ENCODE assay signal across 11 cellular contexts in the genomic region with DNA sequence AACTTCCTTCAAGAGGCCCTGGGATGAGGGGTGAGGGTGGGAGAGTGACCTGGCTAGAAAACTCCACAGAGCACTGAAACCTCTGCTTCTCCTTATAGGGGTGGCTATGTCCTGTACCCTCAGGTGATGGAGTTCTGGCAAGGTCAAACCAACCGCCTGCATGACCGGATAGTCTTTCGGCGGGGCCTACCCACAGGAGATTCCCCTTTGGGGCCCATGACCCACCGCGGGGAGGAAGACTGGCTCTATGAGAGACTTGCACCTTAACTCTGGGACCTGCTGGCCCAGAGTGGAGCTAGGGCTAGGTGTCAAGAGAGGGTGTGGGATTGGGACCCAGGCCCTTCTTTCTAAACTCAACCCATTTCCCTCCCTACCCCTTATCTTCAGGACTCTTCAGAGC. TPM values are rescaled to one million over a fixed set of nuclear protein-coding genes. Genes with fewer than 3 reads are reported as not detected.
A peak's percentile ranks its signal among the peaks of the same experiment; 100 is the strongest.
DNase-seq lines count a peak whose midpoint lies in the region; ATAC-seq, FAIRE-seq and TF ChIP-seq lines count a peak whose summit lies in the region.
"Had no signal": no experiment of that assay in that cellular context is flagged by ENCODE, and none has a peak within 500 bp of the region (broad histone marks: within the 10 kb centered on the region; RNA-seq: fewer than 3 reads in every experiment).

No MANE protein-coding gene starts in this region.

- DNase-seq in endothelial cell of umbilical vein (ENCODE audit: low read depth, low spot score) (no peak), psoas muscle (no peak), left lobe of liver (ENCODE audit: low spot score) (no peak), NCI-H2107 (lab: John Stamatoyannopoulos, UW) (no peak)

- H3K27me3 ChIP-seq in BLaER1 treated with 17β-estradiol and CSF1 and Interleukin-3, amounts not matched to agents 10 nM and 100 nM = no peaks in the 10 kb centered on the region
- H3K27me3 ChIP-seq in OCI-LY3 (ENCODE audit: low read depth, low read length) = no peaks in the 10 kb centered on the region
- no peaks in the 10 kb centered on the region for H3K27me3 ChIP-seq in endothelial cell of umbilical vein (ENCODE audit: control insufficient read depth in 2 of 2, insufficient read depth in 2 of 2, low read length in 2 of 2)
- no peaks in the 10 kb centered on the region for H3K27me3 ChIP-seq in psoas muscle (ENCODE audit: insufficient read depth in 3 of 3, low read length in 2 of 3)

- TF ChIP-seq POLR2A in endothelial cell of umbilical vein (IDR thresholded peaks at IDR 0.05; ENCODE audit: low read depth, low read length) = no peak

- peaks cover 6 to 60% (median 25%) of the 10 kb centered on the region in 11 experiments; a peak in 17 of 22 replicates for H3K36me3 ChIP-seq in BLaER1 treated with 17β-estradiol and CSF1 and Interleukin-3, amounts not matched to agents 10 nM and 100 nM
- peaks cover 45% of the 10 kb centered on the region for H3K36me3 ChIP-seq in OCI-LY3 (replicated peaks; ENCODE audit: low read depth, low read length)
- peaks cover 0 to 7% of the 10 kb centered on the region in 2 experiments for H3K36me3 ChIP-seq in endothelial cell of umbilical vein (ENCODE audit: control insufficient read depth in 2 of 2, extremely low read depth in 1 of 2, insufficient read depth in 2 of 2, low read length in 2 of 2)
- peaks cover 4 to 55% of the 10 kb centered on the region in 2 donors for H3K36me3 ChIP-seq in psoas muscle (ENCODE audit: insufficient read depth in 1 of 2, low read depth in 1 of 2)

- 84 to 89% (median 86%) methylated on average over 6 of the region's 6 CpGs for WGBS in psoas muscle, 3 donors

- ATAC-seq in psoas muscle (peak in 1 of 4 donors; percentile 2), GM19395 (IDR thresholded peaks at IDR 0.05; ENCODE audit: unreplicated experiment) (no peak), HG02884 (IDR thresholded peaks at IDR 0.05; ENCODE audit: unreplicated experiment) (no peak), left lobe of liver (no peak)

- H3K9ac ChIP-seq in BLaER1 treated with 17β-estradiol and CSF1 and Interleukin-3, amounts not matched to agents 10 nM and 100 nM = no peak overlapping the region
- H3K9ac ChIP-seq in OCI-LY3 (ENCODE audit: low read length) = no peak overlapping the region
- H3K9ac ChIP-seq in endothelial cell of umbilical vein (replicated peaks; ENCODE audit: extremely low read depth, insufficient read depth, low read length) = no peak overlapping the region

- H2AFZ ChIP-seq in OCI-LY3 (ENCODE audit: low read depth, low read length) (no peak overlapping the region), endothelial cell of umbilical vein (ENCODE audit: low read depth, low read length) (no peak overlapping the region)

- CTCF ChIA-PET in endothelial cell of umbilical vein (lab: Charles Lee) = interaction anchor here (0.6 to 6.2 kb wide), 28 partner anchors 10 to 118 kb away, joined by 3 to 134 read pairs (median 6); a partner anchor contains a TSS

- TF ChIP-seq CTCF in OCI-LY3 (IDR thresholded peaks at IDR 0.05; ENCODE audit: low read depth, low read length) = no peak
- TF ChIP-seq CTCF in endothelial cell of umbilical vein (IDR thresholded peaks at IDR 0.05; ENCODE audit: extremely low read depth in 1 of 2, insufficient read depth in 1 of 2, low read depth in 1 of 2, low read length in 2 of 2) = no peak
- no peak for TF ChIP-seq CTCF in psoas muscle (IDR thresholded peaks at IDR 0.05)

- no peaks in the 10 kb centered on the region for H3K9me1 ChIP-seq in endothelial cell of umbilical vein (replicated peaks; ENCODE audit: control insufficient read depth, extremely low read depth, insufficient read depth, low read length)

- POLR2A ChIA-PET in endothelial cell of umbilical vein (lab: Charles Lee) = interaction anchor here (0.6 kb wide), 1 partner anchor 67 kb away, joined by 3 read pairs; no protein-coding TSS in a partner anchor

- peak overlapping the region in 10 of 11 experiments; percentile 54 to 98 (median 68); a peak in 16 of 22 replicates for H3K4me2 ChIP-seq in BLaER1 treated with 17β-estradiol and CSF1 and Interleukin-3, amounts not matched to agents 10 nM and 100 nM
- no peak overlapping the region for H3K4me2 ChIP-seq in OCI-LY3 (ENCODE audit: low read length)
- no peak overlapping the region for H3K4me2 ChIP-seq in endothelial cell of umbilical vein (ENCODE audit: insufficient read depth, low read length)

- H3K4me3 ChIP-seq in BLaER1 treated with 17β-estradiol and CSF1 and Interleukin-3, amounts not matched to agents 10 nM and 100 nM = no peak overlapping the region
- H3K4me3 ChIP-seq in OCI-LY3 (ENCODE audit: low read length) = no peak overlapping the region
- H3K4me3 ChIP-seq in endothelial cell of umbilical vein (replicated peaks in 1 of 3; ENCODE audit: insufficient read depth in 1 of 3, low read depth in 1 of 3, low read length in 3 of 3) = no peak overlapping the region
- no peak overlapping the region for H3K4me3 ChIP-seq in psoas muscle
- H3K4me3 ChIP-seq: lung had no signal

- H3K9me3 ChIP-seq in BLaER1 treated with 17β-estradiol and CSF1 and Interleukin-3, amounts not matched to agents 10 nM and 100 nM (replicated peaks in 1 of 11) = no peaks in the 10 kb centered on the region
- H3K9me3 ChIP-seq in OCI-LY3 (ENCODE audit: insufficient read depth, low read length) (no peaks in the 10 kb centered on the region), endothelial cell of umbilical vein (replicated peaks; ENCODE audit: control insufficient read depth, insufficient read depth, low read length) (no peaks in the 10 kb centered on the region), psoas muscle (no peaks in the 10 kb centered on the region)

- no peaks in the 10 kb centered on the region for H4K20me1 ChIP-seq in BLaER1 treated with 17β-estradiol and CSF1 and Interleukin-3, amounts not matched to agents 10 nM and 100 nM
- no peaks in the 10 kb centered on the region for H4K20me1 ChIP-seq in OCI-LY3 (ENCODE audit: insufficient read depth, low read length)
- no peaks in the 10 kb centered on the region for H4K20me1 ChIP-seq in endothelial cell of umbilical vein (replicated peaks; ENCODE audit: control insufficient read depth, extremely low read depth, insufficient read depth, low read length)

- H3K27ac ChIP-seq in BLaER1 treated with 17β-estradiol and CSF1 and Interleukin-3, amounts not matched to agents 10 nM and 100 nM = peak overlapping the region in 8 of 11 experiments; percentile 30 to 72 (median 63); a peak in 12 of 22 replicates
- H3K27ac ChIP-seq in OCI-LY3 (ENCODE audit: low read length) (0 out of 2 replicates have a peak overlapping the region, but pooled peaks have one; percentile 22), endothelial cell of umbilical vein (ENCODE audit: insufficient read depth, low read depth, low read length) (no peak overlapping the region), psoas muscle (peak overlapping the region; percentile 71)

- peak; percentile 18 for FAIRE-seq in endothelial cell of umbilical vein (lab: Jason Lieb, UNC)

- dilution Hi-C loops in endothelial cell of umbilical vein (cut with MboI; ENCODE audit: extremely low pct_ligation_motif_present, low sequenced_read_pairs) = no loop called here

- intact Hi-C loops in endothelial cell of umbilical vein (cut with micrococcal nuclease) (no loop called here), psoas muscle (cut with DNase I) (loop anchor here (5.0 kb wide), 2 partner anchors 39 to 49 kb away; a partner anchor contains a TSS)

- BruUV-seq in endothelial cell of umbilical vein (replicated peaks; lab: Mats Ljungman, UMichigan) = no TSS peak

- H3K79me2 ChIP-seq in OCI-LY3 (ENCODE audit: low read length) (peaks cover 24% of the 10 kb centered on the region), endothelial cell of umbilical vein (ENCODE audit: control insufficient read depth, insufficient read depth, low read length) (peaks cover 5% of the 10 kb centered on the region)

- peaks cover 51 to 94% (median 72%) of the 10 kb centered on the region in 10 experiments for H3K4me1 ChIP-seq in BLaER1 treated with 17β-estradiol and CSF1 and Interleukin-3, amounts not matched to agents 10 nM and 100 nM
- H3K4me1 ChIP-seq in OCI-LY3 (ENCODE audit: low read length) (peaks cover 39% of the 10 kb centered on the region), endothelial cell of umbilical vein (ENCODE audit: control insufficient read depth, extremely low read depth, insufficient read depth, low read length) (peaks cover 14% of the 10 kb centered on the region), psoas muscle (peaks cover 32% of the 10 kb centered on the region)

RNA-seq across cellular contexts. Expression of a gene that starts 5.1 kb away (rescaled TPM):
- total RNA-seq in endothelial cell of umbilical vein = 20.6 and 22.0 TPM in 2 replicates
- 19.7 and 22.1 TPM in 2 replicates for polyA plus RNA-seq in endothelial cell of umbilical vein
- 16.9 and 17.2 TPM in 2 replicates for polyA plus RNA-seq in endothelial cell of umbilical vein (2011; cell fraction: cytosol; rRNA removed)
- polyA plus RNA-seq in endothelial cell of umbilical vein (2011; cell fraction: nucleus; rRNA removed) = 10.0 and 11.7 TPM in 2 replicates
- polyA plus RNA-seq in endothelial cell of umbilical vein (2012) = 15.2 and 18.0 TPM in 2 replicates
- polyA minus RNA-seq in endothelial cell of umbilical vein = 27.0 and 29.8 TPM in 2 replicates
- polyA minus RNA-seq in endothelial cell of umbilical vein (2011; cell fraction: cytosol; rRNA and poly(A)+ RNA removed) = 23.4 TPM
- 5.3 and 8.8 TPM in 2 replicates for polyA minus RNA-seq in endothelial cell of umbilical vein (2011; cell fraction: nucleus; rRNA and poly(A)+ RNA removed)
- total RNA-seq in psoas muscle = 10 to 100 TPM; 28.2 to 42.3 (median 33.8) TPM
- polyA plus RNA-seq in psoas muscle = 10 to 100 TPM; 12.0 to 30.0 (median 12.8) TPM
- 128 TPM for total RNA-seq in left lobe of liver

RNA-seq across cellular contexts. Expression of a gene that starts 11.2 kb away (rescaled TPM):
- total RNA-seq in endothelial cell of umbilical vein = not detected in 2 replicates
- not detected in 2 replicates for polyA plus RNA-seq in endothelial cell of umbilical vein
- polyA plus RNA-seq in endothelial cell of umbilical vein (2011; cell fraction: cytosol; rRNA removed) = not detected in 2 replicates
- polyA plus RNA-seq in endothelial cell of umbilical vein (2011; cell fraction: nucleus; rRNA removed) = not detected in 2 replicates
- polyA plus RNA-seq in endothelial cell of umbilical vein (2012) = 0.11 and 0.18 TPM in 2 replicates
- not detected in 2 replicates for polyA minus RNA-seq in endothelial cell of umbilical vein
- polyA minus RNA-seq in endothelial cell of umbilical vein (2011; cell fraction: cytosol; rRNA and poly(A)+ RNA removed) = not detected
- polyA minus RNA-seq in endothelial cell of umbilical vein (2011; cell fraction: nucleus; rRNA and poly(A)+ RNA removed) = not detected in 2 replicates
- not detected for total RNA-seq in psoas muscle
- polyA plus RNA-seq in psoas muscle = under 1 TPM in 2 of 3 donors, not detected in 1; 0.04 to 0.17 TPM
- 1.3 TPM for total RNA-seq in left lobe of liver
- total RNA-seq: activated CD4-positive, alpha-beta memory T cell treated with anti-CD3 and anti-CD28 coated beads, Interleukin-2, amount 10 ng/mL, durations not matched to agents 7 days and 5 days; chondrocyte had no signal

RNA-seq across cellular contexts. Expression of a gene that starts 24.4 kb away (rescaled TPM):
- total RNA-seq in endothelial cell of umbilical vein = 109 and 122 TPM in 2 replicates
- polyA plus RNA-seq in endothelial cell of umbilical vein = 128 and 139 TPM in 2 replicates
- 74.8 and 79.0 TPM in 2 replicates for polyA plus RNA-seq in endothelial cell of umbilical vein (2011; cell fraction: cytosol; rRNA removed)
- 1,121 and 1,379 TPM in 2 replicates for polyA plus RNA-seq in endothelial cell of umbilical vein (2011; cell fraction: nucleus; rRNA removed)
- 88.3 and 108 TPM in 2 replicates for polyA plus RNA-seq in endothelial cell of umbilical vein (2012)
- 156 and 174 TPM in 2 replicates for polyA minus RNA-seq in endothelial cell of umbilical vein
- polyA minus RNA-seq in endothelial cell of umbilical vein (2011; cell fraction: cytosol; rRNA and poly(A)+ RNA removed) = 29.1 TPM
- 114 and 116 TPM in 2 replicates for polyA minus RNA-seq in endothelial cell of umbilical vein (2011; cell fraction: nucleus; rRNA and poly(A)+ RNA removed)
- 10 to 100 TPM; 21.0 to 44.1 (median 34.5) TPM for total RNA-seq in psoas muscle
- polyA plus RNA-seq in psoas muscle = 10 to 100 TPM; 25.4 to 29.9 (median 25.6) TPM
- 107 TPM for total RNA-seq in left lobe of liver

RNA-seq across cellular contexts. Expression of a gene that starts 50.5 kb away (rescaled TPM):
- total RNA-seq in endothelial cell of umbilical vein (18.5 and 18.6 TPM in 2 replicates), psoas muscle (10 to 100 TPM; 10.8 to 16.1 (median 12.8) TPM), left lobe of liver (5.4 TPM)
- polyA plus RNA-seq in endothelial cell of umbilical vein (10.4 and 11.2 TPM in 2 replicates), psoas muscle (10 to 100 TPM in 1 of 3 donors, 1 to 10 TPM in 2; 6.2 to 10.2 (median 7.2) TPM)
- polyA plus RNA-seq in endothelial cell of umbilical vein (2011; cell fraction: cytosol; rRNA removed) = 10.8 and 12.8 TPM in 2 replicates
- polyA plus RNA-seq in endothelial cell of umbilical vein (2011; cell fraction: nucleus; rRNA removed) = 16.3 and 18.0 TPM in 2 replicates
- 14.1 and 14.8 TPM in 2 replicates for polyA plus RNA-seq in endothelial cell of umbilical vein (2012)
- polyA minus RNA-seq in endothelial cell of umbilical vein = 5.3 and 5.4 TPM in 2 replicates
- polyA minus RNA-seq in endothelial cell of umbilical vein (2011; cell fraction: cytosol; rRNA and poly(A)+ RNA removed) = 5.9 TPM
- 6.6 and 7.3 TPM in 2 replicates for polyA minus RNA-seq in endothelial cell of umbilical vein (2011; cell fraction: nucleus; rRNA and poly(A)+ RNA removed)

Comparison
In these comparisons a context has a peak if more than half of its experiments do, and no peak if none do; other contexts are left out.
1. H3K4me2 ChIP-seq: peak in BLaER1 treated with 17β-estradiol and CSF1 and Interleukin-3, amounts not matched to agents 10 nM and 100 nM (10 of 11); none in OCI-LY3 (single experiment) and endothelial cell of umbilical vein (single experiment).